Comparison of ENCODE assay signal across 1 cellular context in the genomic region with DNA sequence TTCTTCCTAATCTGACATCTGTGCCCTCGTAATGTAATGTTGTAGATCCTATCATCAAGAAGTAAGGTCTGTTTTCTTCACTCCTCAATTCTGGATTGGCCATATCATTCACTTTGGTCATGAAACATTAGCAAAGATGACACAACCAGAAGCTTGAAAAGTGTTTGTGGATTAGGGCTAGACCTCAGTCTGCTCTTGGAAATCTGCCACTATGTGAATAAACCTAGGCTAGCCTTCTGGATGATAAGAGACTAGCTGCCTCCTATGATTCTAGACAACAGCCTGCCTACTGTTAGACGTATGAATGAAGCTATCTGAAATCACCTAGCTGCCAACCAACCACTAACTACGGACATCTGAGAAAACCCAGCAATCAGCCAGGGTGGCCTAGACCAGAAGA.
TF ChIP-seq lines count a peak whose summit lies in the region.

No MANE protein-coding gene starts in this region.

TF ChIP-seq in GM12878, 131 proteins besides CTCF, POLR2A, EP300 and RAD21:
- TF ChIP-seq ELK1 (IDR thresholded peaks at IDR 0.05; ENCODE audit: low read depth, low read length) (no peak), ESRRA (IDR thresholded peaks at IDR 0.05; ENCODE audit: low read length) (no peak), CHD2 (IDR thresholded peaks at IDR 0.05; ENCODE audit: borderline replicate concordance, low read depth, low read length) (no peak), MYC (IDR thresholded peaks at IDR 0.05; ENCODE audit: insufficient read depth, insufficient read length, insufficient replicate concordance, low read length, severe bottlenecking) (no peak), CREM (IDR thresholded peaks at IDR 0.05; ENCODE audit: low read depth) (no peak), IRF5 (IDR thresholded peaks at IDR 0.05; ENCODE audit: borderline replicate concordance) (no peak), SMARCA5 (IDR thresholded peaks at IDR 0.05) (no peak), ZNF217 (IDR thresholded peaks at IDR 0.05) (no peak), SMC3 (IDR thresholded peaks at IDR 0.05; ENCODE audit: borderline replicate concordance, low read length) (no peak), CBFB (IDR thresholded peaks at IDR 0.05; ENCODE audit: low read depth) (no peak), NFIC (IDR thresholded peaks at IDR 0.05; ENCODE audit: low read depth, low read length) (no peak), ZNF274 (IDR thresholded peaks at IDR 0.05; ENCODE audit: insufficient read depth, insufficient read length) (no peak), SUZ12 (IDR thresholded peaks at IDR 0.05; ENCODE audit: unreplicated experiment) (no peak), NR2C1 (IDR thresholded peaks at IDR 0.05) (no peak), SMAD1 (IDR thresholded peaks at IDR 0.05; ENCODE audit: low read depth, partially characterized antibody) (no peak), ZNF622 (IDR thresholded peaks at IDR 0.05) (no peak), STAT3 (IDR thresholded peaks at IDR 0.05; ENCODE audit: low read depth, low read length) (no peak), CBX5 (IDR thresholded peaks at IDR 0.05; ENCODE audit: low read depth) (no peak)
- TF ChIP-seq, protein P1, sequence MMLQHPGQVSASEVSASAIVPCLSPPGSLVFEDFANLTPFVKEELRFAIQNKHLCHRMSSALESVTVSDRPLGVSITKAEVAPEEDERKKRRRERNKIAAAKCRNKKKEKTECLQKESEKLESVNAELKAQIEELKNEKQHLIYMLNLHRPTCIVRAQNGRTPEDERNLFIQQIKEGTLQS (IDR thresholded peaks at IDR 0.05; ENCODE audit: borderline replicate concordance, extremely low read depth, low read depth, low read length), result no peak
- TF ChIP-seq, protein P2, sequence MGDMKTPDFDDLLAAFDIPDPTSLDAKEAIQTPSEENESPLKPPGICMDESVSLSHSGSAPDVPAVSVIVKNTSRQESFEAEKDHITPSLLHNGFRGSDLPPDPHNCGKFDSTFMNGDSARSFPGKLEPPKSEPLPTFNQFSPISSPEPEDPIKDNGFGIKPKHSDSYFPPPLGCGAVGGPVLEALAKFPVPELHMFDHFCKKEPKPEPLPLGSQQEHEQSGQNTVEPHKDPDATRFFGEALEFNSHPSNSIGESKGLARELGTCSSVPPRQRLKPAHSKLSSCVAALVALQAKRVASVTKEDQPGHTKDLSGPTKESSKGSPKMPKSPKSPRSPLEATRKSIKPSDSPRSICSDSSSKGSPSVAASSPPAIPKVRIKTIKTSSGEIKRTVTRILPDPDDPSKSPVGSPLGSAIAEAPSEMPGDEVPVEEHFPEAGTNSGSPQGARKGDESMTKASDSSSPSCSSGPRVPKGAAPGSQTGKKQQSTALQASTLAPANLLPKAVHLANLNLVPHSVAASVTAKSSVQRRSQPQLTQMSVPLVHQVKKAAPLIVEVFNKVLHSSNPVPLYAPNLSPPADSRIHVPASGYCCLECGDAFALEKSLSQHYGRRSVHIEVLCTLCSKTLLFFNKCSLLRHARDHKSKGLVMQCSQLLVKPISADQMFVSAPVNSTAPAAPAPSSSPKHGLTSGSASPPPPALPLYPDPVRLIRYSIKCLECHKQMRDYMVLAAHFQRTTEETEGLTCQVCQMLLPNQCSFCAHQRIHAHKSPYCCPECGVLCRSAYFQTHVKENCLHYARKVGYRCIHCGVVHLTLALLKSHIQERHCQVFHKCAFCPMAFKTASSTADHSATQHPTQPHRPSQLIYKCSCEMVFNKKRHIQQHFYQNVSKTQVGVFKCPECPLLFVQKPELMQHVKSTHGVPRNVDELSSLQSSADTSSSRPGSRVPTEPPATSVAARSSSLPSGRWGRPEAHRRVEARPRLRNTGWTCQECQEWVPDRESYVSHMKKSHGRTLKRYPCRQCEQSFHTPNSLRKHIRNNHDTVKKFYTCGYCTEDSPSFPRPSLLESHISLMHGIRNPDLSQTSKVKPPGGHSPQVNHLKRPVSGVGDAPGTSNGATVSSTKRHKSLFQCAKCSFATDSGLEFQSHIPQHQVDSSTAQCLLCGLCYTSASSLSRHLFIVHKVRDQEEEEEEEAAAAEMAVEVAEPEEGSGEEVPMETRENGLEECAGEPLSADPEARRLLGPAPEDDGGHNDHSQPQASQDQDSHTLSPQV (IDR thresholded peaks at IDR 0.05), result no peak
TF ChIP-seq in GM12878: peak in this region for 0.
